In genomic region chr10:65416094-65416493, GRCh38 we compare ENCODE assay signal across 28 cellular contexts.
"Had no signal": no experiment of that assay in that cellular context is flagged by ENCODE, and none has a peak within 500 bp of the region (broad histone marks: within the 10 kb centered on the region; RNA-seq: fewer than 3 reads in every experiment).

No MANE protein-coding gene starts in this region.

- ATAC-seq: gastroesophageal sphincter, left ventricle myocardium superior, natural killer cell, T-cell had no signal

- H3K27me3 ChIP-seq: ascending aorta, breast epithelium, gastroesophageal sphincter, hepatocyte, neural progenitor cell, right atrium auricular region, vagina had no signal

- H3K27ac ChIP-seq: ascending aorta, breast epithelium, gastroesophageal sphincter, hepatocyte, neural progenitor cell, right atrium auricular region, vagina had no signal

- H3K4me1 ChIP-seq: ascending aorta, breast epithelium, gastroesophageal sphincter, neural progenitor cell, right atrium auricular region, vagina had no signal

- FAIRE-seq: endometrium had no signal

- H3K4me3 Mint-ChIP-seq: activated naive CD4-positive, alpha-beta T cell treated with anti-CD3 and anti-CD28 coated beads for 36 hours; activated naive CD8-positive, alpha-beta T cell treated with anti-CD3 and anti-CD28 coated beads, Interleukin-2, amount 10 ng/mL, durations not matched to agents 7 days and 5 days; dendritic cell treated with granulocyte-macrophage colony-stimulating factor and Interleukin-4, amounts not matched to agents 40 ng/mL and 50 ng/mL, for 4 days; natural killer cell; neural progenitor cell; stimulated activated naive CD8-positive, alpha-beta T cell treated with anti-CD3 and anti-CD28 coated beads, Interleukin-15, Interleukin-2, amounts not matched to agents 100 ng/mL and 50 ng/mL, for 24 hours; T-cell; T-helper 2 cell treated with Interferon-gamma antibody and Interleukin-4, amounts not matched to agents 5 μg/mL and 100 μg/mL, for 36 hours; type B pancreatic cell had no signal

- H3K36me3 ChIP-seq: ascending aorta, breast epithelium, gastroesophageal sphincter, neural progenitor cell, right atrium auricular region, vagina had no signal

- H3K36me3 Mint-ChIP-seq: activated naive CD8-positive, alpha-beta T cell treated with anti-CD3 and anti-CD28 coated beads, Interleukin-2, amount 10 ng/mL, durations not matched to agents 7 days and 5 days; neural progenitor cell; T-cell; type B pancreatic cell had no signal

- H3K9me3 ChIP-seq: ascending aorta, breast epithelium, gastroesophageal sphincter, right atrium auricular region, vagina had no signal

- H3K79me2 ChIP-seq: hepatocyte had no signal

- DNase-seq: activated CD4-positive, alpha-beta T cell treated with anti-CD3 and anti-CD28 coated beads for 4 hours; activated CD4-positive, alpha-beta T cell treated with anti-CD3 and anti-CD28 coated beads, Interleukin-2, amount 50 U/mL, for 4 hours; activated CD8-positive, alpha-beta memory T cell treated with anti-CD3 and anti-CD28 coated beads for 24 hours; activated effector memory CD4-positive, alpha-beta T cell treated with Interleukin-2 at 50 U/mL for 16 hours; activated naive CD4-positive, alpha-beta T cell treated with anti-CD3 and anti-CD28 coated beads for 36 hours; activated naive CD8-positive, alpha-beta T cell treated with anti-CD3 and anti-CD28 coated beads, Interleukin-2, amount 10 ng/mL, durations not matched to agents 7 days and 5 days; central memory CD4-positive, alpha-beta T cell; effector CD8-positive, alpha-beta T cell; islet precursor cell; left ventricle myocardium superior; midbrain; natural killer cell; occipital lobe; stimulated activated CD4-positive, alpha-beta T cell treated with anti-CD3 and anti-CD28 coated beads, Interleukin-2, amount 100 ng/mL, for 48 hours; substantia nigra; T-cell had no signal

- H3K9me3 Mint-ChIP-seq: activated naive CD8-positive, alpha-beta T cell treated with anti-CD3 and anti-CD28 coated beads, Interleukin-2, amount 10 ng/mL, durations not matched to agents 7 days and 5 days; stimulated activated naive CD8-positive, alpha-beta T cell treated with anti-CD3 and anti-CD28 coated beads, Interleukin-15, Interleukin-2, amounts not matched to agents 100 ng/mL and 50 ng/mL, for 24 hours had no signal

- H3K27me3 Mint-ChIP-seq: activated naive CD8-positive, alpha-beta T cell treated with anti-CD3 and anti-CD28 coated beads, Interleukin-2, amount 10 ng/mL, durations not matched to agents 7 days and 5 days; dendritic cell treated with granulocyte-macrophage colony-stimulating factor and Interleukin-4, amounts not matched to agents 40 ng/mL and 50 ng/mL, for 4 days; stimulated activated naive CD8-positive, alpha-beta T cell treated with anti-CD3 and anti-CD28 coated beads, Interleukin-15, Interleukin-2, amounts not matched to agents 100 ng/mL and 50 ng/mL, for 24 hours; T-cell; type B pancreatic cell had no signal

- H2AFZ ChIP-seq: hepatocyte, neural progenitor cell had no signal

- H3K4me1 Mint-ChIP-seq: activated naive CD8-positive, alpha-beta T cell treated with anti-CD3 and anti-CD28 coated beads, Interleukin-2, amount 10 ng/mL, durations not matched to agents 7 days and 5 days; natural killer cell; neural progenitor cell; T-cell had no signal

- H3K27ac Mint-ChIP-seq: activated naive CD4-positive, alpha-beta T cell treated with anti-CD3 and anti-CD28 coated beads for 36 hours; activated naive CD8-positive, alpha-beta T cell treated with anti-CD3 and anti-CD28 coated beads, Interleukin-2, amount 10 ng/mL, durations not matched to agents 7 days and 5 days; dendritic cell treated with granulocyte-macrophage colony-stimulating factor and Interleukin-4, amounts not matched to agents 40 ng/mL and 50 ng/mL, for 4 days; natural killer cell; neural progenitor cell; stimulated activated naive CD8-positive, alpha-beta T cell treated with anti-CD3 and anti-CD28 coated beads, Interleukin-15, Interleukin-2, amounts not matched to agents 100 ng/mL and 50 ng/mL, for 24 hours; T-cell; T-helper 2 cell treated with Interferon-gamma antibody and Interleukin-4, amounts not matched to agents 5 μg/mL and 100 μg/mL, for 36 hours; type B pancreatic cell had no signal

- H3K9ac ChIP-seq: neural progenitor cell had no signal

- H3K4me3 ChIP-seq: ascending aorta, breast epithelium, gastroesophageal sphincter, hepatocyte, neural progenitor cell, right atrium auricular region, vagina had no signal

- H3K4me2 ChIP-seq: hepatocyte, neural progenitor cell had no signal
